In genomic region chr6:41442800-41443501, GRCh38 we compare ENCODE assay signal across 8 cellular contexts.
DNase-seq lines count a peak whose midpoint lies in the region; ATAC-seq, FAIRE-seq and TF ChIP-seq lines count a peak whose summit lies in the region.

No MANE protein-coding gene starts in this region.

- H2AFZ ChIP-seq in HepG2 (ENCODE audit: low read length): no peak overlapping the region

- H3K27ac ChIP-seq in A549 (no peak overlapping the region), HepG2 (ENCODE audit: extremely low read length, insufficient read depth, low read length) (no peak overlapping the region), vagina (peak overlapping the region; percentile 75)

- CTCF ChIA-PET in A549 (lab: Yijun Ruan, JAX) (interaction anchor here (0.6 to 1.5 kb wide), 6 partner anchors 10 to 53 kb away, joined by 3 to 4 read pairs (median 3); no protein-coding TSS in a partner anchor), HepG2 (lab: Yijun Ruan, JAX; ENCODE audit: low intra/inter-chr PET ratio, low total read pairs) (interaction anchor here (1.8 kb wide), 1 partner anchor 18 kb away, joined by 6 read pairs; no protein-coding TSS in a partner anchor)

- BruUV-seq in HepG2 (replicated peaks; lab: Mats Ljungman, UMichigan): no TSS peak

- intact Hi-C loops in HepG2 (cut with micrococcal nuclease; ENCODE audit: unreplicated experiment): no loop called here
- intact Hi-C loops in vagina (cut with DNase I): no loop called here

- TF ChIP-seq CTCF in A549 (IDR thresholded peaks at IDR 0.05) (no peak), HepG2 (CRISPR knock-in tag; IDR thresholded peaks at IDR 0.05) (peak; percentile 71), vagina (IDR thresholded peaks at IDR 0.05) (no peak)

- H3K4me2 ChIP-seq in A549 (no peak overlapping the region), HepG2 (ENCODE audit: low read depth, low read length) (peak overlapping the region; percentile 61)

- WGBS in A549 (ENCODE audit: missing lambda C conversion rate): 47% methylated on average over 31 of the region's 42 CpGs
- 17% methylated on average over 41 of the region's 42 CpGs for WGBS in HepG2 (ENCODE audit: low lambda C conversion rate)

- in situ Hi-C loops in HepG2 (cut with HindIII; ENCODE audit: extremely low pct_ligation_motif_present, low pct_unique_long_range_greater_than_20kb): no loop called here

- no peak overlapping the region for H3K9ac ChIP-seq in HepG2 (ENCODE audit: insufficient read depth, low read depth, low read length)

- H3K9me3 ChIP-seq in A549 (no peaks in the 10 kb centered on the region), HepG2 (ENCODE audit: low read length) (no peaks in the 10 kb centered on the region), vagina (no peaks in the 10 kb centered on the region)

- POLR2A ChIA-PET in A549 (lab: Yijun Ruan, JAX) (no interaction called here), HepG2 (lab: Yijun Ruan, JAX) (interaction anchor here (0.6 kb wide), 1 partner anchor 15 kb away, joined by 3 read pairs; no protein-coding TSS in a partner anchor)

- TF ChIP-seq RAD21 in A549 (conservative IDR thresholded peaks at IDR 0.05 in 1 of 2, IDR thresholded peaks at IDR 0.05 in 1 of 2) (no peak), HepG2 (CRISPR knock-in tag; IDR thresholded peaks at IDR 0.05) (peak; percentile 43)

- H3K4me1 ChIP-seq in A549 (no peaks in the 10 kb centered on the region), HepG2 (ENCODE audit: insufficient read depth, low read length) (peaks cover 30% of the 10 kb centered on the region), vagina (peaks cover 16% of the 10 kb centered on the region)

- no peak for FAIRE-seq in A549 (lab: Jason Lieb, UNC)
- FAIRE-seq in HepG2 (lab: Jason Lieb, UNC): no peak

- TF ChIP-seq EP300 in A549 (IDR thresholded peaks at IDR 0.05) (no peak), HepG2 (IDR thresholded peaks at IDR 0.05; ENCODE audit: low read depth in 2 of 2, low read length in 2 of 2) (no peak), HepG2 (CRISPR knock-in tag; IDR thresholded peaks at IDR 0.05; ENCODE audit: borderline replicate concordance) (no peak)

- H3K79me2 ChIP-seq in HepG2 (ENCODE audit: insufficient read depth, low read length): no peaks in the 10 kb centered on the region

- DNase-seq in A549 (ENCODE audit: low read depth in 1 of 2, low spot score in 1 of 2) (no peak), H7 (peak; percentile 95), astrocyte of the hippocampus (ENCODE audit: low read depth, low spot score) (peak; percentile 59), HepG2 (ENCODE audit: low spot score) (no peak), vagina (ENCODE audit: extremely low spot score in 2 of 2) (no peak), NCI-H187 (lab: John Stamatoyannopoulos, UW) (no peak), NK-92 (lab: John Stamatoyannopoulos, UW; ENCODE audit: unreplicated experiment) (no peak)

- H3K27me3 ChIP-seq in H7 (ENCODE audit: control insufficient read depth, insufficient read depth, low read length) (peaks cover 20% of the 10 kb centered on the region; the same call in 1 of the 2 replicates), HepG2 (ENCODE audit: control insufficient read depth in 1 of 2, insufficient read depth in 2 of 2, low read length in 2 of 2) (peaks cover 19 to 85% of the 10 kb centered on the region in 2 experiments), vagina (no peaks in the 10 kb centered on the region)

- peak in 1 of 2 experiments; percentile 61; a peak in 3 of 6 replicates for ATAC-seq in A549
- peak; percentile 60 for ATAC-seq in HepG2
- no peak for ATAC-seq in HG03520 (IDR thresholded peaks at IDR 0.05; ENCODE audit: unreplicated experiment)

- H4K20me1 ChIP-seq in HepG2 (ENCODE audit: insufficient read depth, low read length): no peaks in the 10 kb centered on the region

- H3K4me3 ChIP-seq in A549 (no peak overlapping the region), H7 (ENCODE audit: insufficient read depth, low read depth, low read length) (peak overlapping the region; percentile 43), HepG2 (replicated peaks in 1 of 3; ENCODE audit: insufficient read depth in 1 of 3, low read depth in 2 of 3, low read length in 3 of 3) (peak overlapping the region in 2 of 3 experiments; percentile 8 to 57; a peak in 1 of 6 replicates), vagina (peak overlapping the region; percentile 2 to 34)

- H3K36me3 ChIP-seq in H7 (replicated peaks; ENCODE audit: control insufficient read depth, insufficient read depth, low read length): no peaks in the 10 kb centered on the region
- H3K36me3 ChIP-seq in HepG2 (replicated peaks in 1 of 2; ENCODE audit: control insufficient read depth in 1 of 2, insufficient read depth in 2 of 2, low read length in 2 of 2): no peaks in the 10 kb centered on the region
- no peaks in the 10 kb centered on the region for H3K36me3 ChIP-seq in vagina

- no peak for TF ChIP-seq POLR2A in A549 (IDR thresholded peaks at IDR 0.05; ENCODE audit: low read length)
- TF ChIP-seq POLR2A in HepG2 (IDR thresholded peaks at IDR 0.05; ENCODE audit: insufficient read depth in 1 of 2, low read depth in 2 of 2, low read length in 2 of 2): no peak
- no peak for TF ChIP-seq POLR2A in vagina (IDR thresholded peaks at IDR 0.05)

TF ChIP-seq in A549, 52 proteins besides CTCF, POLR2A, EP300 and RAD21:
- TF ChIP-seq ZFP36 (IDR thresholded peaks at IDR 0.05; ENCODE audit: borderline replicate concordance, partially characterized antibody) (peak; percentile 91), CHD4 (IDR thresholded peaks at IDR 0.05; ENCODE audit: borderline replicate concordance) (no peak)

TF ChIP-seq in HepG2, 621 proteins besides CTCF, POLR2A, EP300 and RAD21 (continues in another document):
- TF ChIP-seq ELF1 (CRISPR knock-in tag; IDR thresholded peaks at IDR 0.05): 0 out of 2 replicates have a peak, but pooled peaks have one; percentile 41
- no peak for TF ChIP-seq CENPX (CRISPR knock-in tag; IDR thresholded peaks at IDR 0.05)
- TF ChIP-seq ZNF674 (CRISPR knock-in tag; IDR thresholded peaks at IDR 0.05; ENCODE audit: low read depth): no peak
- TF ChIP-seq ZMYM3 (CRISPR knock-in tag; IDR thresholded peaks at IDR 0.05): peak; percentile 85
- peak; percentile 43; the same call in 1 of the 2 replicates for TF ChIP-seq PATZ1 (CRISPR knock-in tag; IDR thresholded peaks at IDR 0.05)
- TF ChIP-seq HMGXB4 (CRISPR knock-in tag; IDR thresholded peaks at IDR 0.05; ENCODE audit: borderline replicate concordance in 1 of 2, low read depth in 1 of 2): 0 out of 4 replicates have a peak, but pooled peaks of 1 of the 2 experiments have one; percentile 37
- peak; percentile 97 for TF ChIP-seq ZFP36 (IDR thresholded peaks at IDR 0.05; ENCODE audit: borderline replicate concordance, low read depth, low read length, partially characterized antibody)
- TF ChIP-seq GABPB1 (CRISPR knock-in tag; IDR thresholded peaks at IDR 0.05): peak; percentile 44; the same call in 1 of the 2 replicates
- no peak for TF ChIP-seq SP140L (CRISPR knock-in tag; IDR thresholded peaks at IDR 0.05; ENCODE audit: borderline replicate concordance)

Comparison
In these comparisons a context has a peak if more than half of its experiments do, and no peak if none do; other contexts are left out.
1. DNase-seq: peak in H7 (single experiment) and astrocyte of the hippocampus (single experiment); none in A549 (0 of 2), HepG2 (single experiment), vagina (0 of 2), NCI-H187 (0 of 2) and NK-92 (single experiment).
2. Of the 38 proteins assayed by ChIP-seq in both HepG2 and A549: peak only in HepG2: CHD4, CTCF, KDM1A and RAD21; only in A549: none; in both: ZFP36; in neither: 31; mixed calls (peak in some experiments, not most) for 2.